Comparison of ENCODE assay signal across 27 cellular contexts in genomic region chr5:84709075-84709474, GRCh38.
"Had no signal": no experiment of that assay in that cellular context is flagged by ENCODE, and none has a peak within 500 bp of the region (broad histone marks: within the 10 kb centered on the region; RNA-seq: fewer than 3 reads in every experiment).

No MANE protein-coding gene starts in this region.

- DNase-seq: stimulated activated CD4-positive, alpha-beta T cell treated with anti-CD3 and anti-CD28 coated beads, Interleukin-2, amount 100 ng/mL, for 48 hours; stimulated activated CD4-positive, alpha-beta T cell treated with anti-CD3 and anti-CD28 coated beads, Interleukin-4, amount 100 ng/mL, for 1 hour; stimulated activated CD4-positive, alpha-beta T cell treated with anti-CD3 and anti-CD28 coated beads, Interleukin-4, amount 100 ng/mL, for 24 hours; stimulated activated CD4-positive, alpha-beta T cell treated with anti-CD3 and anti-CD28 coated beads, Interleukin-4, amount 100 ng/mL, for 4 hours; stimulated activated CD8-positive, alpha-beta memory T cell treated with anti-CD3 and anti-CD28 coated beads, Interleukin-4, amount 100 ng/mL, for 48 hours; stimulated activated naive B cell treated with anti-CD40 and anti-IgM and Interleukin-4, amounts not matched to agents 10 μg/mL and 1 μg/mL and 100 μg/mL, for 72 hours; stimulated activated naive CD4-positive, alpha-beta T cell; stimulated activated naive CD4-positive, alpha-beta T cell treated with Interleukin-2 at 50 U/mL for 16 hours; stimulated activated naive CD8-positive, alpha-beta T cell treated with anti-CD3 and anti-CD28 coated beads, Interleukin-15, amount 100 ng/mL, for 72 hours; stimulated activated naive CD8-positive, alpha-beta T cell treated with anti-CD3 and anti-CD28 coated beads, Interleukin-15, Interleukin-2, amounts not matched to agents 100 U/mL and 50 U/mL, for 24 hours; stomach; substantia nigra; testis; thyroid gland; tibial artery; transverse colon; trophoblast cell; upper lobe of left lung; upper lobe of right lung; uterus had no signal

- H3K4me3 ChIP-seq: stomach, suprapubic skin, testis, thoracic aorta, thyroid gland, tibial artery, tibial nerve, transverse colon, upper lobe of left lung, upper lobe of right lung, uterus, vagina had no signal

- H3K27me3 ChIP-seq: stomach, suprapubic skin, testis, thyroid gland, tibial artery, tibial nerve, transverse colon, upper lobe of left lung, upper lobe of right lung, uterus, vagina had no signal

- ATAC-seq: stimulated activated effector memory CD8-positive, alpha-beta T cell treated with anti-CD3 and anti-CD28 coated beads, Interleukin-12 subunit alpha, Interleukin-12 subunit beta, amount 100 ng/mL, for 72 hours; stimulated activated memory B cell treated with anti-CD40 and anti-IgM and Interleukin-4, amounts not matched to agents 10 μg/mL and 1 μg/mL and 100 μg/mL, for 72 hours; stimulated activated naive B cell treated with anti-CD40 and anti-IgM and Interleukin-4, amounts not matched to agents 10 μg/mL and 1 μg/mL and 100 μg/mL, for 72 hours; stimulated activated naive CD8-positive, alpha-beta T cell treated with anti-CD3 and anti-CD28 coated beads, Interleukin-15, amount 100 ng/mL, for 72 hours; stimulated activated naive CD8-positive, alpha-beta T cell treated with anti-CD3 and anti-CD28 coated beads, Interleukin-15, Interleukin-2, amounts not matched to agents 100 U/mL and 50 U/mL, for 24 hours; upper lobe of right lung had no signal

- FAIRE-seq: urothelium cell line had no signal

- H3K9me3 ChIP-seq: stomach, suprapubic skin, testis, thoracic aorta, thyroid gland, tibial artery, tibial nerve, transverse colon, upper lobe of left lung, upper lobe of right lung, uterus, vagina had no signal

- H3K36me3 ChIP-seq: stomach, suprapubic skin, thoracic aorta, thyroid gland, tibial artery, tibial nerve, transverse colon, upper lobe of left lung, upper lobe of right lung, uterus, vagina had no signal

- H3K27ac ChIP-seq: stomach, suprapubic skin, testis, thoracic aorta, thyroid gland, tibial artery, tibial nerve, transverse colon, upper lobe of left lung, upper lobe of right lung, uterus, vagina had no signal

- H3K4me1 ChIP-seq: stomach, suprapubic skin, testis, thyroid gland, tibial artery, tibial nerve, transverse colon, upper lobe of left lung, upper lobe of right lung, uterus, vagina had no signal
